Comparison of ENCODE assay signal across 1 cellular context in genomic region chr1:222455188-222455879, GRCh38.
TF ChIP-seq lines count a peak whose summit lies in the region.

No MANE protein-coding gene starts in this region.

TF ChIP-seq in HEK293, 187 proteins besides CTCF, POLR2A, EP300 and RAD21 (continued from another document and continues in another):
- TF ChIP-seq ZNF18 (tag by site-specific recombination; IDR thresholded peaks at IDR 0.05) (no peak), ZNF629 (tag by site-specific recombination; IDR thresholded peaks at IDR 0.05) (peak; percentile 51; the same call in 1 of the 2 replicates), ATF2 (tag by site-specific recombination; IDR thresholded peaks at IDR 0.05; ENCODE audit: low read depth) (peak; percentile 92), TRIM28 (IDR thresholded peaks at IDR 0.05; ENCODE audit: borderline replicate concordance, low read length) (peak; percentile 35; the same call in 1 of the 2 replicates), ZNF692 (tag by site-specific recombination; IDR thresholded peaks at IDR 0.05) (peak; percentile 58; the same call in 1 of the 2 replicates), ZBTB26 (tag by site-specific recombination; optimal IDR thresholded peaks at IDR 0.05) (peak; percentile 25), ZNF366 (tag by site-specific recombination; conservative IDR thresholded peaks at IDR 0.05) (peak; percentile 62; the same call in 1 of the 2 replicates), ZFP37 (tag by site-specific recombination; IDR thresholded peaks at IDR 0.05) (peak; percentile 51; the same call in 1 of the 2 replicates), REST (tag by site-specific recombination; IDR thresholded peaks at IDR 0.05) (0 out of 2 replicates have a peak, but pooled peaks have one; percentile 11), ZNF777 (tag by site-specific recombination; IDR thresholded peaks at IDR 0.05; ENCODE audit: borderline replicate concordance) (no peak), ZBTB17 (tag by site-specific recombination; IDR thresholded peaks at IDR 0.05) (peak; percentile 72), ZNF558 (tag by site-specific recombination; IDR thresholded peaks at IDR 0.05) (peak; percentile 61; the same call in 1 of the 2 replicates), PRDM10 (tag by site-specific recombination; IDR thresholded peaks at IDR 0.05) (0 out of 2 replicates have a peak, but pooled peaks have one; percentile 13), ZBTB7A (tag by site-specific recombination; IDR thresholded peaks at IDR 0.05; ENCODE audit: low read depth) (no peak), ZNF660 (tag by site-specific recombination; IDR thresholded peaks at IDR 0.05) (peak; percentile 81), ZNF24 (tag by site-specific recombination; IDR thresholded peaks at IDR 0.05) (peak; percentile 61; the same call in 1 of the 2 replicates), PATZ1 (tag by site-specific recombination; IDR thresholded peaks at IDR 0.05) (0 out of 2 replicates have a peak, but pooled peaks have one; percentile 19), ZNF76 (tag by site-specific recombination; IDR thresholded peaks at IDR 0.05; ENCODE audit: borderline replicate concordance, low read depth) (no peak), ZSCAN4 (tag by site-specific recombination; IDR thresholded peaks at IDR 0.05) (peak; percentile 21; the same call in 1 of the 2 replicates), ZNF19 (tag by site-specific recombination; IDR thresholded peaks at IDR 0.05; ENCODE audit: low read depth) (no peak), ZNF560 (tag by site-specific recombination; IDR thresholded peaks at IDR 0.05; ENCODE audit: borderline replicate concordance) (no peak), ZNF335 (tag by site-specific recombination; conservative IDR thresholded peaks at IDR 0.05) (peak; percentile 69), ZNF266 (tag by site-specific recombination; IDR thresholded peaks at IDR 0.05; ENCODE audit: low read depth) (peak; percentile 66; the same call in 1 of the 2 replicates), ZNF473 (tag by site-specific recombination; IDR thresholded peaks at IDR 0.05) (no peak), GLIS1 (tag by site-specific recombination; IDR thresholded peaks at IDR 0.05) (peak; percentile 47; the same call in 1 of the 2 replicates), ZNF654 (tag by site-specific recombination; IDR thresholded peaks at IDR 0.05; ENCODE audit: low read depth) (peak; percentile 97), SCRT2 (tag by site-specific recombination; IDR thresholded peaks at IDR 0.05) (0 out of 2 replicates have a peak, but pooled peaks have one; percentile 11), ZBTB6 (tag by site-specific recombination; IDR thresholded peaks at IDR 0.05) (0 out of 2 replicates have a peak, but pooled peaks have one; percentile 5), OSR2 (tag by site-specific recombination; IDR thresholded peaks at IDR 0.05) (no peak), ZNF2 (tag by site-specific recombination; IDR thresholded peaks at IDR 0.05) (peak; percentile 53; the same call in 1 of the 2 replicates), ZNF501 (tag by site-specific recombination; IDR thresholded peaks at IDR 0.05) (peak; percentile 64; the same call in 1 of the 2 replicates), SP7 (tag by site-specific recombination; IDR thresholded peaks at IDR 0.05) (peak; percentile 68), ZNF623 (tag by site-specific recombination; IDR thresholded peaks at IDR 0.05) (0 out of 2 replicates have a peak, but pooled peaks have one; percentile 11), PBX3 (CRISPR knock-in tag; IDR thresholded peaks at IDR 0.05) (no peak), ZNF530 (tag by site-specific recombination; IDR thresholded peaks at IDR 0.05; ENCODE audit: low read depth) (no peak), ZEB2 (tag by site-specific recombination; IDR thresholded peaks at IDR 0.05) (peak; percentile 72; the same call in 1 of the 2 replicates), ZFP69B (tag by site-specific recombination; IDR thresholded peaks at IDR 0.05) (0 out of 2 replicates have a peak, but pooled peaks have one; percentile 15)
